ENCODE assay signal across 33 cellular contexts in genomic region chr16:25570131-25570530, GRCh38.
"Had no signal": no experiment of that assay in that cellular context is flagged by ENCODE, and none has a peak within 500 bp of the region (broad histone marks: within the 10 kb centered on the region; RNA-seq: fewer than 3 reads in every experiment).

No MANE protein-coding gene starts in this region.

- H3K36me3 Mint-ChIP-seq: activated naive CD8-positive, alpha-beta T cell had no signal

- H3K27me3 Mint-ChIP-seq: activated B cell treated with CpG ODN at 0.5 μM for 24 hours; activated CD8-positive, alpha-beta T cell treated with anti-CD3 and anti-CD28 coated beads for 36 hours; dendritic cell treated with granulocyte-macrophage colony-stimulating factor and Interleukin-4, amounts not matched to agents 40 ng/mL and 50 ng/mL, for 4 days had no signal

- H3K9me3 Mint-ChIP-seq: activated B cell treated with CpG ODN at 0.5 μM for 24 hours; activated CD8-positive, alpha-beta T cell treated with anti-CD3 and anti-CD28 coated beads for 36 hours; activated T-cell treated with anti-CD3 and anti-CD28 coated beads, Interleukin-2, amount 50 U/mL, for 4 hours; activated T-helper 17 cell treated with anti-CD3 and anti-CD28 coated beads, Interleukin-2, amount 50 U/mL, for 72 hours; central memory CD8-positive, alpha-beta T cell; dendritic cell treated with granulocyte-macrophage colony-stimulating factor and Interleukin-4, amounts not matched to agents 40 ng/mL and 50 ng/mL, for 4 days; T-helper 2 cell treated with Interferon-gamma antibody and Interleukin-4, amounts not matched to agents 5 μg/mL and 100 μg/mL, for 36 hours had no signal

- H3K27ac Mint-ChIP-seq: activated B cell treated with CpG ODN at 0.5 μM for 24 hours; activated CD8-positive, alpha-beta T cell treated with anti-CD3 and anti-CD28 coated beads for 36 hours; activated naive CD8-positive, alpha-beta T cell; activated T-helper 17 cell treated with anti-CD3 and anti-CD28 coated beads, Interleukin-2, amount 50 U/mL, for 72 hours; dendritic cell treated with granulocyte-macrophage colony-stimulating factor and Interleukin-4, amounts not matched to agents 40 ng/mL and 50 ng/mL, for 4 days; endodermal cell; T-helper 17 cell; T-helper 2 cell treated with Interferon-gamma antibody and Interleukin-4, amounts not matched to agents 5 μg/mL and 100 μg/mL, for 36 hours had no signal

- H3K4me3 Mint-ChIP-seq: activated B cell treated with CpG ODN at 0.5 μM for 24 hours; activated CD8-positive, alpha-beta T cell treated with anti-CD3 and anti-CD28 coated beads for 36 hours; activated naive CD8-positive, alpha-beta T cell; activated T-cell treated with anti-CD3 and anti-CD28 coated beads, Interleukin-2, amount 50 U/mL, for 4 hours; activated T-helper 17 cell treated with anti-CD3 and anti-CD28 coated beads, Interleukin-2, amount 50 U/mL, for 72 hours; central memory CD8-positive, alpha-beta T cell; dendritic cell treated with granulocyte-macrophage colony-stimulating factor and Interleukin-4, amounts not matched to agents 40 ng/mL and 50 ng/mL, for 4 days; endodermal cell; T-helper 17 cell; T-helper 2 cell treated with Interferon-gamma antibody and Interleukin-4, amounts not matched to agents 5 μg/mL and 100 μg/mL, for 36 hours had no signal

- H3K4me1 Mint-ChIP-seq: activated B cell treated with CpG ODN at 0.5 μM for 24 hours; activated T-helper 17 cell treated with anti-CD3 and anti-CD28 coated beads, Interleukin-2, amount 50 U/mL, for 72 hours; central memory CD8-positive, alpha-beta T cell; T-helper 17 cell had no signal

- ATAC-seq: activated CD4-positive, CD25-positive, alpha-beta regulatory T cell treated with anti-CD3 and anti-CD28 coated beads, Interleukin-2, amount 50 U/mL, for 24 hours; activated CD8-positive, alpha-beta T cell treated with anti-CD3 and anti-CD28 coated beads for 36 hours; activated T-cell treated with anti-CD3 and anti-CD28 coated beads, Interleukin-2, amount 50 U/mL, for 4 hours; activated T-helper 17 cell treated with anti-CD3 and anti-CD28 coated beads, Interleukin-2, amount 50 U/mL, for 72 hours; gastrocnemius medialis; heart left ventricle; T-helper 17 cell had no signal

- H3K4me3 ChIP-seq: cardiac muscle cell, coronary artery, dorsolateral prefrontal cortex, gastrocnemius medialis, heart left ventricle had no signal

- DNase-seq: activated B cell treated with CpG ODN at 0.5 μM for 24 hours; activated CD4-positive, alpha-beta T cell treated with anti-CD3 and anti-CD28 coated beads for 48 hours; activated CD4-positive, alpha-beta T cell treated with anti-CD3 and anti-CD28 coated beads, Interleukin-2, amount 50 U/mL, for 1 hour; activated CD4-positive, alpha-beta T cell treated with anti-CD3 and anti-CD28 coated beads, Interleukin-2, amount 50 U/mL, for 48 hours; activated CD8-positive, alpha-beta memory T cell treated with anti-CD3 and anti-CD28 coated beads for 24 hours; activated CD8-positive, alpha-beta T cell treated with anti-CD3 and anti-CD28 coated beads for 36 hours; activated effector memory CD4-positive, alpha-beta T cell treated with Interleukin-2 at 50 U/mL for 16 hours; activated gamma-delta T cell treated with Interleukin-2 at 50 U/mL for 16 hours; activated naive CD4-positive, alpha-beta T cell treated with anti-CD3 and anti-CD28 coated beads, Interleukin-2, amount 50 U/mL, for 16 hours; activated naive CD4-positive, alpha-beta T cell treated with Interleukin-2 at 50 U/mL for 16 hours; activated T-cell treated with anti-CD3 and anti-CD28 coated beads, Interleukin-2, amount 50 U/mL, for 4 hours; amniotic stem cell; anterior cingulate cortex; brain microvascular endothelial cell; dorsolateral prefrontal cortex; effector memory CD4-positive, alpha-beta T cell; endodermal cell; foreskin fibroblast; gastrocnemius medialis; glutamatergic neuron; heart left ventricle; T-helper 1 cell; T-helper 17 cell; T1000; WERI-Rb-1 had no signal
